In the genomic region with DNA sequence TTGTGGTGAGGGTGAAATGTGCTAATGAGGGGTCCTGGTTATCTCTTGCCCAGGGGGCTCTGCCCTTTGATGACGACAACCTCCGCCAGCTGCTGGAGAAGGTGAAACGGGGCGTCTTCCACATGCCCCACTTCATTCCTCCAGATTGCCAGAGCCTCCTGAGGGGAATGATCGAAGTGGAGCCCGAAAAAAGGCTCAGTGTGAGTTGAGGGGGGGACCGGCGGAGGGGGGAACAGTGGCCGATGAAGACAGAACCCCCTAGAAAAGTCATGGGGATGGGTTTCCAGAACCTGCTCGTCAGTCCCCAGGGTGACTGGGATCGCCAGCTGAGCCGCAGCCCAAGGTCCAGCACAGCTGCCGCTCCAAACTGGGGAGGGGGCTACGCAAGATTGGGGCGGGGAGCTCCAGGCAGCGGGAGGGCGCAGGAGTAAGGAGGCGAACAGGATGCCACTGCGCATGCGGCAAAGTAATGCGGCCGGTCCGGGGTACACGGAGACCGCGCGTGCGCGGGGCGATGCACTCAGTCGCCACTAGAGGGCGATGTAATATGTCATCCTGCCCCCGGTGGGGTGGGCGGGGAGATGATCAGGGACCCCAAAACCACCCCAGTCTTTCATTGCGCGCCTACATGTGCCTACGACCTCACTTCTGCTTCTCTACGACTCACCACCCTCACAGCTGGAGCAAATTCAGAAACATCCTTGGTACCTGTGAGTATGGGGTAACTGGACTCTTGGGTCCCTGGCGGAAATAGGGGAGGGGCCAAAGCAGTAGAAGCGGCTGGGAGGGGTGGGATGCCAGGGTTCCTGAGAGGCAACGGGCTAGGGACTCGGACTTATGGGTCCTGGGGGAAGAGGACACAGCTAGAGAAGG, we compare ENCODE assay signal across 1 cellular context.
TF ChIP-seq lines count a peak whose summit lies in the region.

No MANE protein-coding gene starts in this region.

TF ChIP-seq in HepG2, 621 proteins besides CTCF, POLR2A, EP300 and RAD21 (continued from another document):
- TF ChIP-seq, protein P1, sequence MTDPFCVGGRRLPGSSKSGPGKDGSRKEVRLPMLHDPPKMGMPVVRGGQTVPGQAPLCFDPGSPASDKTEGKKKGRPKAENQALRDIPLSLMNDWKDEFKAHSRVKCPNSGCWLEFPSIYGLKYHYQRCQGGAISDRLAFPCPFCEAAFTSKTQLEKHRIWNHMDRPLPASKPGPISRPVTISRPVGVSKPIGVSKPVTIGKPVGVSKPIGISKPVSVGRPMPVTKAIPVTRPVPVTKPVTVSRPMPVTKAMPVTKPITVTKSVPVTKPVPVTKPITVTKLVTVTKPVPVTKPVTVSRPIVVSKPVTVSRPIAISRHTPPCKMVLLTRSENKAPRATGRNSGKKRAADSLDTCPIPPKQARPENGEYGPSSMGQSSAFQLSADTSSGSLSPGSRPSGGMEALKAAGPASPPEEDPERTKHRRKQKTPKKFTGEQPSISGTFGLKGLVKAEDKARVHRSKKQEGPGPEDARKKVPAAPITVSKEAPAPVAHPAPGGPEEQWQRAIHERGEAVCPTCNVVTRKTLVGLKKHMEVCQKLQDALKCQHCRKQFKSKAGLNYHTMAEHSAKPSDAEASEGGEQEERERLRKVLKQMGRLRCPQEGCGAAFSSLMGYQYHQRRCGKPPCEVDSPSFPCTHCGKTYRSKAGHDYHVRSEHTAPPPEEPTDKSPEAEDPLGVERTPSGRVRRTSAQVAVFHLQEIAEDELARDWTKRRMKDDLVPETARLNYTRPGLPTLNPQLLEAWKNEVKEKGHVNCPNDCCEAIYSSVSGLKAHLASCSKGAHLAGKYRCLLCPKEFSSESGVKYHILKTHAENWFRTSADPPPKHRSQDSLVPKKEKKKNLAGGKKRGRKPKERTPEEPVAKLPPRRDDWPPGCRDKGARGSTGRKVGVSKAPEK (CRISPR knock-in tag; IDR thresholded peaks at IDR 0.05; ENCODE audit: borderline replicate concordance) = no peak
- TF ChIP-seq BORCS8-MEF2B (CRISPR knock-in tag; IDR thresholded peaks at IDR 0.05) (peak; percentile 41; the same call in 1 of the 2 replicates), ZSCAN31 (CRISPR knock-in tag; IDR thresholded peaks at IDR 0.05; ENCODE audit: low read depth) (peak; percentile 57; the same call in 1 of the 2 replicates), FOSL2 (CRISPR knock-in tag; IDR thresholded peaks at IDR 0.05) (peak; percentile 14; the same call in 1 of the 2 replicates), MZF1 (CRISPR knock-in tag; IDR thresholded peaks at IDR 0.05; ENCODE audit: borderline replicate concordance) (no peak), TAF15 (IDR thresholded peaks at IDR 0.05; ENCODE audit: low read depth, low read length, poor library complexity, severe bottlenecking) (no peak), NFE2L1 (CRISPR knock-in tag; IDR thresholded peaks at IDR 0.05; ENCODE audit: borderline replicate concordance) (no peak), ATRX (CRISPR knock-in tag; IDR thresholded peaks at IDR 0.05; ENCODE audit: borderline replicate concordance) (no peak), ZBTB7A (CRISPR knock-in tag; IDR thresholded peaks at IDR 0.05) (peak; percentile 93), HOXA3 (CRISPR knock-in tag; IDR thresholded peaks at IDR 0.05) (peak; percentile 46), ZNF709 (CRISPR knock-in tag; IDR thresholded peaks at IDR 0.05) (no peak), ZNF143 (CRISPR knock-in tag; IDR thresholded peaks at IDR 0.05) (peak; percentile 21; the same call in 1 of the 2 replicates), ARHGAP35 (CRISPR knock-in tag; IDR thresholded peaks at IDR 0.05; ENCODE audit: borderline replicate concordance) (no peak), HCFC1 (IDR thresholded peaks at IDR 0.05; ENCODE audit: low read depth, low read length) (peak; percentile 28; the same call in 1 of the 2 replicates), IRF2 (CRISPR knock-in tag; IDR thresholded peaks at IDR 0.05) (peak; percentile 21; the same call in 1 of the 2 replicates), ZMAT3 (CRISPR knock-in tag; conservative IDR thresholded peaks at IDR 0.05) (0 out of 2 replicates have a peak, but pooled peaks have one; percentile 44)
- TF ChIP-seq, protein P2, sequence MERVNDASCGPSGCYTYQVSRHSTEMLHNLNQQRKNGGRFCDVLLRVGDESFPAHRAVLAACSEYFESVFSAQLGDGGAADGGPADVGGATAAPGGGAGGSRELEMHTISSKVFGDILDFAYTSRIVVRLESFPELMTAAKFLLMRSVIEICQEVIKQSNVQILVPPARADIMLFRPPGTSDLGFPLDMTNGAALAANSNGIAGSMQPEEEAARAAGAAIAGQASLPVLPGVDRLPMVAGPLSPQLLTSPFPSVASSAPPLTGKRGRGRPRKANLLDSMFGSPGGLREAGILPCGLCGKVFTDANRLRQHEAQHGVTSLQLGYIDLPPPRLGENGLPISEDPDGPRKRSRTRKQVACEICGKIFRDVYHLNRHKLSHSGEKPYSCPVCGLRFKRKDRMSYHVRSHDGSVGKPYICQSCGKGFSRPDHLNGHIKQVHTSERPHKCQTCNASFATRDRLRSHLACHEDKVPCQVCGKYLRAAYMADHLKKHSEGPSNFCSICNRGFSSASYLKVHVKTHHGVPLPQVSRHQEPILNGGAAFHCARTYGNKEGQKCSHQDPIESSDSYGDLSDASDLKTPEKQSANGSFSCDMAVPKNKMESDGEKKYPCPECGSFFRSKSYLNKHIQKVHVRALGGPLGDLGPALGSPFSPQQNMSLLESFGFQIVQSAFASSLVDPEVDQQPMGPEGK (CRISPR knock-in tag; IDR thresholded peaks at IDR 0.05) = peak; percentile 68
- TF ChIP-seq, protein P3, sequence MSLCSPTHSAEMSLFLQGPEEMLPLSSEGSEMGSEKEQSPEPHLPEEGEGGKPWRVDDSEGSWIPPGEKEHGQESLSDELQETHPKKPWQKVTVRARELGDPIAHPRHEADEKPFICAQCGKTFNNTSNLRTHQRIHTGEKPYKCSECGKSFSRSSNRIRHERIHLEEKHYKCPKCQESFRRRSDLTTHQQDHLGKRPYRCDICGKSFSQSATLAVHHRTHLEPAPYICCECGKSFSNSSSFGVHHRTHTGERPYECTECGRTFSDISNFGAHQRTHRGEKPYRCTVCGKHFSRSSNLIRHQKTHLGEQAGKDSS (CRISPR knock-in tag; IDR thresholded peaks at IDR 0.05; ENCODE audit: borderline replicate concordance, low read depth) = no peak
